Comparison of ENCODE assay signal across 8 cellular contexts in the genomic region with DNA sequence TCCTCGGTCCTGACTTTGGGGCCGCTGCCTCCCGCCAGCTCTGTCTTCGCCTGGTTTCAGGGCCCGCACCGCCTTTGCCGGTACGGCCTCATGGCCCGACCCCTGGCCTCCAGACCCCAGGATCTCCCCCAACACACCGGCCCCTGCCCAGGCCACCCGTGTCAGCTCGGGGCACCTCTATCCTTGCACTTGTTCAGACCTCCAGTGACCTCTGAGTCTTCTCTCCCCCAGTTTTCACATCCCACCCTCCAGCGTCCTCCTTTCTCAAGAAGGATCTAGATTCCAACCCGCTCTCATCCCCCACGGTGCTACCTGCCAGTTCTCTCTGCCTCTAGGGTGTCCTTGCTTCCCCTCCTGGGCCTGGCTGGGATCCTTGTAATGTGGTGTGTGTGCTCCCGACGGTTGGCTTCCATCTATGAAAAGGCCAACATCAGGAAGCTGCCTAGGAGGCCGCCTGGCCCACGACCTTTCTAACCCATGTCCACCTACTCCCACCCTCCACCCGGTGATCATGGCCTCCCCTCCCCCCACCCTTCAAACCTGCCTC.
DNase-seq lines count a peak whose midpoint lies in the region; ATAC-seq and TF ChIP-seq lines count a peak whose summit lies in the region.

No MANE protein-coding gene starts in this region.

- ATAC-seq in SK-N-SH treated with all-trans-retinoic acid at 6 μM for 48 hours: no peak
- no peak for ATAC-seq in GM19395 (IDR thresholded peaks at IDR 0.05; ENCODE audit: unreplicated experiment)

- POLR2A ChIA-PET in SK-N-SH (lab: Yijun Ruan, JAX): interaction anchor here (1.0 to 1.7 kb wide), 5 partner anchors 15 to 680 kb away, joined by 3 to 5 read pairs (median 4); partner anchors contain the start of gene CDK20

- H3K4me2 ChIP-seq in SK-N-SH: peak overlapping the region; percentile 95

- no peak for TF ChIP-seq RAD21 in SK-N-SH (IDR thresholded peaks at IDR 0.05; ENCODE audit: low read length)

- no peaks in the 10 kb centered on the region for H3K9me3 ChIP-seq in SK-N-SH
- no peaks in the 10 kb centered on the region for H3K9me3 ChIP-seq in adrenal gland (replicated peaks in 1 of 3)
- H3K9me3 ChIP-seq in stomach: no peaks in the 10 kb centered on the region

- peaks cover 10 to 19% of the 10 kb centered on the region in 2 donors for H3K4me1 Mint-ChIP-seq in immature natural killer cell

- intact Hi-C loops in adrenal gland (cut with DNase I) (no loop called here), stomach (cut with DNase I; ENCODE audit: low total_unique reads) (no loop called here)

- CTCF ChIA-PET in SK-N-SH (lab: Yijun Ruan, JAX): interaction anchor here (0.7 to 2.2 kb wide), 12 partner anchors 10 to 1875 kb away, joined by 3 to 9 read pairs (median 4); partner anchors contain the start of gene CDK20

- TF ChIP-seq POLR2A in adrenal gland (IDR thresholded peaks at IDR 0.05) (no peak), stomach (IDR thresholded peaks at IDR 0.05) (no peak)

- H3F3A ChIP-seq in SK-N-SH (replicated peaks; ENCODE audit: insufficient read depth): no peaks in the 10 kb centered on the region

- peak overlapping the region; percentile 83; the same call in 1 of the 2 replicates for H2AFZ ChIP-seq in SK-N-SH (ENCODE audit: low read depth)

- peak overlapping the region in 1 of 2 experiments; percentile 66; a peak in 2 of 4 replicates for H3K27ac ChIP-seq in SK-N-SH (ENCODE audit: low read depth in 2 of 2, low read length in 1 of 2)
- H3K27ac ChIP-seq in adrenal gland: peak overlapping the region in 4 of 5 donors; percentile 51 to 93 (median 69)
- peak overlapping the region; percentile 87 to 92 (median 91) for H3K27ac ChIP-seq in stomach

- WGBS in SK-N-SH (ENCODE audit: low lambda C conversion rate): 67% methylated on average over 17 of the region's 20 CpGs
- 30 to 49% (median 31%) methylated on average over 12 to 20 of the region's 20 CpGs for WGBS in adrenal gland, 4 donors
- WGBS in stomach, 5 donors: 33 to 43% (median 35%) methylated on average over 14 to 20 of the region's 20 CpGs

- DNase-seq in SK-N-SH: no peak
- peak in 1 of 7 donors; percentile 9 for DNase-seq in adrenal gland
- no peak for DNase-seq in immature natural killer cell
- DNase-seq in stomach: no peak
- no peak for DNase-seq in NCI-H526 (lab: John Stamatoyannopoulos, UW)
- no peak for DNase-seq in C1 segment of cervical spinal cord (lab: John Stamatoyannopoulos, UW)

- no peaks in the 10 kb centered on the region for H3K36me3 Mint-ChIP-seq in immature natural killer cell

- H4K20me1 ChIP-seq in SK-N-SH (ENCODE audit: insufficient read depth): no peaks in the 10 kb centered on the region

- TF ChIP-seq CTCF in SK-N-SH (IDR thresholded peaks at IDR 0.05) (no peak), adrenal gland (IDR thresholded peaks at IDR 0.05) (no peak), stomach (IDR thresholded peaks at IDR 0.05) (peak in 1 of 7 experiments; percentile 1)

- H3K79me2 ChIP-seq in SK-N-SH (ENCODE audit: insufficient read depth): no peaks in the 10 kb centered on the region

- no peaks in the 10 kb centered on the region for H3K9me3 Mint-ChIP-seq in immature natural killer cell

- H3K27me3 ChIP-seq in SK-N-SH (ENCODE audit: insufficient read depth) (no peaks in the 10 kb centered on the region), adrenal gland (no peaks in the 10 kb centered on the region), stomach (peaks cover 0 to 14% (median 11%) of the 10 kb centered on the region in 3 donors)

- no peak overlapping the region for H3K9ac ChIP-seq in SK-N-SH

- H3K36me3 ChIP-seq in SK-N-SH (replicated peaks in 1 of 2; ENCODE audit: control insufficient read depth in 1 of 2, insufficient read depth in 2 of 2, low read length in 1 of 2): no peaks in the 10 kb centered on the region
- no peaks in the 10 kb centered on the region for H3K36me3 ChIP-seq in adrenal gland (replicated peaks in 1 of 2)
- H3K36me3 ChIP-seq in stomach: no peaks in the 10 kb centered on the region

- H3K4me1 ChIP-seq in SK-N-SH (ENCODE audit: control insufficient read depth in 1 of 2, insufficient read depth in 2 of 2, low read depth in 1 of 2, low read length in 1 of 2): peaks cover 0 to 14% of the 10 kb centered on the region in 2 experiments; a peak in 2 of 4 replicates
- peaks cover 5 to 8% of the 10 kb centered on the region in 2 donors for H3K4me1 ChIP-seq in adrenal gland (replicated peaks in 1 of 2)
- H3K4me1 ChIP-seq in stomach: peaks cover 14 to 22% (median 17%) of the 10 kb centered on the region in 4 donors

- peak overlapping the region; percentile 55 to 59 for H3K4me3 ChIP-seq in SK-N-SH (ENCODE audit: low read depth in 2 of 2, low read length in 1 of 2)
- peak overlapping the region in 1 of 4 donors; percentile 44 for H3K4me3 ChIP-seq in adrenal gland
- peak overlapping the region; percentile 47 to 60 (median 58) for H3K4me3 ChIP-seq in stomach

- H3K9me2 ChIP-seq in SK-N-SH: no peaks in the 10 kb centered on the region

- TF ChIP-seq EP300 in SK-N-SH (IDR thresholded peaks at IDR 0.05; ENCODE audit: borderline replicate concordance in 1 of 2, low read depth in 1 of 2, low read length in 1 of 2) (no peak), stomach (IDR thresholded peaks at IDR 0.05) (no peak)

- H3K4me3 Mint-ChIP-seq in immature natural killer cell: peak overlapping the region; percentile 86 to 93 (median 87)

- peaks cover 2 to 21% (median 21%) of the 10 kb centered on the region in 3 donors for H3K27me3 Mint-ChIP-seq in immature natural killer cell (ENCODE audit: low read depth in 3 of 3)

- H3K27ac Mint-ChIP-seq in immature natural killer cell: peak overlapping the region in 3 of 6 donors; percentile 17 to 91 (median 35)

TF ChIP-seq in SK-N-SH, 30 proteins besides CTCF, POLR2A, EP300 and RAD21:
- TF ChIP-seq RFX5 (IDR thresholded peaks at IDR 0.05; ENCODE audit: low read length) (no peak), FOXJ3 (CRISPR knock-in tag; IDR thresholded peaks at IDR 0.05) (0 out of 2 replicates have a peak, but pooled peaks have one; percentile 23)

TF ChIP-seq in SK-N-SH treated with all-trans-retinoic acid at 6 μM for 48 hours, 23 proteins besides CTCF, POLR2A, EP300 and RAD21:
- TF ChIP-seq BACH2 (CRISPR knock-in tag; IDR thresholded peaks at IDR 0.05; ENCODE audit: borderline replicate concordance) (no peak), SNAI2 (CRISPR knock-in tag; IDR thresholded peaks at IDR 0.05) (no peak), RARB (CRISPR knock-in tag; IDR thresholded peaks at IDR 0.05) (no peak), ZNF70 (CRISPR knock-in tag; IDR thresholded peaks at IDR 0.05) (no peak), ARNTL (CRISPR knock-in tag; IDR thresholded peaks at IDR 0.05; ENCODE audit: borderline replicate concordance, low read depth) (no peak), CSDC2 (CRISPR knock-in tag; IDR thresholded peaks at IDR 0.05) (no peak), OSR1 (CRISPR knock-in tag; IDR thresholded peaks at IDR 0.05) (no peak), PATZ1 (CRISPR knock-in tag; IDR thresholded peaks at IDR 0.05; ENCODE audit: borderline replicate concordance) (no peak)
- TF ChIP-seq, protein P1, sequence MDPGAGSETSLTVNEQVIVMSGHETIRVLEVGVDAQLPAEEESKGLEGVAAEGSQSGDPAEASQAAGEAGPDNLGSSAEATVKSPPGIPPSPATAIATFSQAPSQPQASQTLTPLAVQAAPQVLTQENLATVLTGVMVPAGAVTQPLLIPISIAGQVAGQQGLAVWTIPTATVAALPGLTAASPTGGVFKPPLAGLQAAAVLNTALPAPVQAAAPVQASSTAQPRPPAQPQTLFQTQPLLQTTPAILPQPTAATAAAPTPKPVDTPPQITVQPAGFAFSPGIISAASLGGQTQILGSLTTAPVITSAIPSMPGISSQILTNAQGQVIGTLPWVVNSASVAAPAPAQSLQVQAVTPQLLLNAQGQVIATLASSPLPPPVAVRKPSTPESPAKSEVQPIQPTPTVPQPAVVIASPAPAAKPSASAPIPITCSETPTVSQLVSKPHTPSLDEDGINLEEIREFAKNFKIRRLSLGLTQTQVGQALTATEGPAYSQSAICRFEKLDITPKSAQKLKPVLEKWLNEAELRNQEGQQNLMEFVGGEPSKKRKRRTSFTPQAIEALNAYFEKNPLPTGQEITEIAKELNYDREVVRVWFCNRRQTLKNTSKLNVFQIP (CRISPR knock-in tag; IDR thresholded peaks at IDR 0.05; ENCODE audit: borderline replicate concordance, low read depth): no peak
